ENCODE assay signal across 8 cellular contexts in genomic region chr7:974172-974571, GRCh38. TPM values are rescaled to one million over a fixed set of nuclear protein-coding genes. Genes with fewer than 3 reads are reported as not detected.
DNase-seq lines count a peak whose midpoint lies in the region; ATAC-seq, FAIRE-seq and TF ChIP-seq lines count a peak whose summit lies in the region.

No MANE protein-coding gene starts in this region.

- H3K36me3 ChIP-seq in SJCRH30 (peaks cover 8% of the 10 kb centered on the region; the same call in 1 of the 2 replicates), fibroblast of lung (ENCODE audit: control insufficient read depth, insufficient read depth, low read length) (peaks cover 11% of the 10 kb centered on the region)

- peak; percentile 9 for FAIRE-seq in GM12892 (lab: Jason Lieb, UNC)

- no peaks in the 10 kb centered on the region for H3K9me3 ChIP-seq in SJCRH30 (replicated peaks)
- no peaks in the 10 kb centered on the region for H3K9me3 ChIP-seq in fibroblast of lung (ENCODE audit: control insufficient read depth, insufficient read depth, low read depth, low read length)

- no peak for ATAC-seq in GM18520 (IDR thresholded peaks at IDR 0.05; ENCODE audit: unreplicated experiment)

- H3K9ac ChIP-seq in fibroblast of lung (ENCODE audit: insufficient read depth, low read length): no peak overlapping the region

- TF ChIP-seq POLR2A in GM12892 (IDR thresholded peaks at IDR 0.05; ENCODE audit: low read depth, low read length): no peak

- H3K4me3 ChIP-seq in SJCRH30 (peak overlapping the region; percentile 100), fibroblast of lung (replicated peaks in 1 of 4; ENCODE audit: control extremely low read depth in 1 of 4, insufficient read depth in 1 of 4, low read depth in 3 of 4, low read length in 4 of 4) (peak overlapping the region; percentile 66 to 98 (median 86)), retinal pigment epithelial cell (ENCODE audit: low read length) (peak overlapping the region; percentile 85)

- DNase-seq in GM12892 (ENCODE audit: insufficient read length) (no peak), SJCRH30 (no peak), fibroblast of lung (ENCODE audit: low read depth in 2 of 2) (no peak), retinal pigment epithelial cell (ENCODE audit: low read depth) (no peak), mesenteric fat pad (ENCODE audit: low spot score) (no peak), caudate nucleus (lab: John Stamatoyannopoulos, UW) (no peak), activated gamma-delta T cell treated with Interleukin-2 at 50 U/mL for 16 hours (no peak)

- TF ChIP-seq CTCF in fibroblast of lung (conservative IDR thresholded peaks at IDR 0.05 in 1 of 2, IDR thresholded peaks at IDR 0.05 in 1 of 2; ENCODE audit: low read depth in 1 of 2, low read length in 2 of 2) (no peak), retinal pigment epithelial cell (conservative IDR thresholded peaks at IDR 0.05; ENCODE audit: low read depth, low read length) (no peak)

- no peaks in the 10 kb centered on the region for H4K20me1 ChIP-seq in fibroblast of lung (ENCODE audit: control insufficient read depth, extremely low read depth, insufficient read depth, low read length)

- H3K4me2 ChIP-seq in fibroblast of lung (ENCODE audit: extremely low read depth, insufficient read depth, low read length): peak overlapping the region; percentile 97

- H3K4me1 ChIP-seq in SJCRH30 (no peaks in the 10 kb centered on the region), fibroblast of lung (ENCODE audit: control insufficient read depth, extremely low read depth, insufficient read depth, low read length) (peaks cover 3% of the 10 kb centered on the region)

- peaks cover 44% of the 10 kb centered on the region for H3K79me2 ChIP-seq in fibroblast of lung (ENCODE audit: control insufficient read depth, insufficient read depth, low read length)

- no peaks in the 10 kb centered on the region for H3K27me3 ChIP-seq in SJCRH30
- no peaks in the 10 kb centered on the region for H3K27me3 ChIP-seq in fibroblast of lung (ENCODE audit: control insufficient read depth, insufficient read depth, low read length)

- no peak overlapping the region for H2AFZ ChIP-seq in fibroblast of lung (ENCODE audit: low read length)

- H3K27ac ChIP-seq in SJCRH30 (no peak overlapping the region), fibroblast of lung (ENCODE audit: insufficient read depth, low read length) (peak overlapping the region; percentile 98), caudate nucleus (ENCODE audit: low read depth, low read length) (no peak overlapping the region)

RNA-seq across cellular contexts. Expression of gene COX19, which starts 1.2 kb away (rescaled TPM):
- 10.9 TPM for polyA plus RNA-seq in GM12892 (2012; ENCODE audit: missing spikeins)
- total RNA-seq in SJCRH30 (2014; rRNA removed; shearing (Covaris generic)): 6.4 and 8.6 TPM in 2 replicates
- total RNA-seq in fibroblast of lung: 9.2 and 11.7 TPM in 2 replicates
- 4.0 and 4.3 TPM in 2 replicates for polyA plus RNA-seq in fibroblast of lung
- polyA plus RNA-seq in fibroblast of lung (2012): 5.0 and 5.3 TPM in 2 replicates
- 1.6 and 4.4 TPM in 2 replicates for polyA minus RNA-seq in fibroblast of lung (ENCODE audit: low replicate concordance)
- 6.3 TPM for total RNA-seq in mesenteric fat pad

RNA-seq across cellular contexts. Expression of gene CYP2W1, which starts 8.8 kb away (rescaled TPM):
- polyA plus RNA-seq in GM12892 (2012; ENCODE audit: missing spikeins): not detected
- total RNA-seq in SJCRH30 (2014; rRNA removed; shearing (Covaris generic)): not detected in 2 replicates
- total RNA-seq in fibroblast of lung: not detected in 2 replicates
- polyA plus RNA-seq in fibroblast of lung: not detected in 2 replicates
- not detected in 2 replicates for polyA plus RNA-seq in fibroblast of lung (2012)
- polyA minus RNA-seq in fibroblast of lung (ENCODE audit: low replicate concordance): not detected in 2 replicates
- not detected for total RNA-seq in mesenteric fat pad

RNA-seq across cellular contexts. Expression of gene ADAP1, which starts 19.7 kb away (rescaled TPM):
- polyA plus RNA-seq in GM12892 (2012; ENCODE audit: missing spikeins): 5.8 TPM
- total RNA-seq in SJCRH30 (2014; rRNA removed; shearing (Covaris generic)): 0.04 TPM in 1 of 2 replicates, not detected in the other
- total RNA-seq in fibroblast of lung (1.0 and 2.3 TPM in 2 replicates), mesenteric fat pad (19.2 TPM)
- 1.0 and 1.1 TPM in 2 replicates for polyA plus RNA-seq in fibroblast of lung
- 1.7 TPM in 2 replicates for polyA plus RNA-seq in fibroblast of lung (2012)
- polyA minus RNA-seq in fibroblast of lung (ENCODE audit: low replicate concordance): 9.2 TPM in 1 of 2 replicates, not detected in the other
